In genomic region chr9:21994526-21994995, GRCh38 we compare ENCODE assay signal across 9 cellular contexts. TPM values are rescaled to one million over a fixed set of nuclear protein-coding genes. Genes with fewer than 3 reads are reported as not detected.
A peak's percentile ranks its signal among the peaks of the same experiment; 100 is the strongest.
DNase-seq lines count a peak whose midpoint lies in the region; ATAC-seq and TF ChIP-seq lines count a peak whose summit lies in the region.
"Had no signal": no experiment of that assay in that cellular context is flagged by ENCODE, and none has a peak within 500 bp of the region (broad histone marks: within the 10 kb centered on the region; RNA-seq: fewer than 3 reads in every experiment).

Gene CDKN2B-AS1 (plus strand): TSS chr9:21994791.

- peak within 1 kb of the TSS; percentile 98 for H3K27ac Mint-ChIP-seq in activated CD4-positive, alpha-beta memory T cell treated with anti-CD3 and anti-CD28 coated beads, Interleukin-2, amount 10 ng/mL, durations not matched to agents 7 days and 5 days
- H3K27ac Mint-ChIP-seq in natural killer cell, result peak within 1 kb of the TSS; percentile 91 to 95

- POLR2A ChIA-PET in BJ (lab: Charles Lee), result interaction anchor here (0.6 kb wide), 1 partner anchor 438 kb away, joined by 4 read pairs; no protein-coding TSS in a partner anchor
- POLR2A ChIA-PET in activated CD4-positive, alpha-beta memory T cell treated with anti-CD3 and anti-CD28 coated beads, Interleukin-2, amount 10 ng/mL, durations not matched to agents 7 days and 5 days (lab: Charles Lee), result interaction anchor here (0.6 to 4.0 kb wide), 30 partner anchors 8 to 191 kb away, joined by 3 to 29 read pairs (median 4); partner anchors contain the start of gene CDKN2B

- DNase-seq in BJ (ENCODE audit: low read depth), result no peak
- peak; percentile 89 for DNase-seq in NCI-H2171 treated with DMSO at 0.1 percent for 48 hours (lab: John Stamatoyannopoulos, UW)
- DNase-seq in activated CD4-positive, alpha-beta memory T cell treated with anti-CD3 and anti-CD28 coated beads, Interleukin-2, amount 10 ng/mL, durations not matched to agents 7 days and 5 days, result peak; percentile 66
- DNase-seq in fibroblast of gingiva (ENCODE audit: low read depth), result peak; percentile 74
- peak; percentile 43 for DNase-seq in natural killer cell
- DNase-seq in cerebellar nuclear complex (lab: John Stamatoyannopoulos, UW), result no peak

- intact Hi-C loops in natural killer cell (cut with micrococcal nuclease), result no loop called here

- peaks cover 15% of the 10 kb centered on the region for H3K36me3 Mint-ChIP-seq in activated CD4-positive, alpha-beta memory T cell treated with anti-CD3 and anti-CD28 coated beads, Interleukin-2, amount 10 ng/mL, durations not matched to agents 7 days and 5 days (ENCODE audit: low read depth)
- H3K36me3 Mint-ChIP-seq in natural killer cell, result no peaks in the 10 kb centered on the region

- H3K4me3 ChIP-seq in BJ (ENCODE audit: low read depth, low read length), result peak within 1 kb of the TSS; percentile 86

- peak within 1 kb of the TSS; percentile 96 for H3K4me3 Mint-ChIP-seq in activated CD4-positive, alpha-beta memory T cell treated with anti-CD3 and anti-CD28 coated beads, Interleukin-2, amount 10 ng/mL, durations not matched to agents 7 days and 5 days
- H3K4me3 Mint-ChIP-seq in natural killer cell, result peak within 1 kb of the TSS; percentile 100

- H3K4me1 Mint-ChIP-seq in activated CD4-positive, alpha-beta memory T cell treated with anti-CD3 and anti-CD28 coated beads, Interleukin-2, amount 10 ng/mL, durations not matched to agents 7 days and 5 days, result peaks cover 36% of the 10 kb centered on the region
- peaks cover 21 to 40% of the 10 kb centered on the region in 2 donors for H3K4me1 Mint-ChIP-seq in natural killer cell

- TF ChIP-seq CTCF in BJ (IDR thresholded peaks at IDR 0.05; ENCODE audit: insufficient read depth, low read depth, low read length) (no peak), natural killer cell (IDR thresholded peaks at IDR 0.05) (no peak)

- peaks cover 12% of the 10 kb centered on the region for H3K27me3 Mint-ChIP-seq in activated CD4-positive, alpha-beta memory T cell treated with anti-CD3 and anti-CD28 coated beads, Interleukin-2, amount 10 ng/mL, durations not matched to agents 7 days and 5 days
- peaks cover 7 to 15% of the 10 kb centered on the region in 2 donors for H3K27me3 Mint-ChIP-seq in natural killer cell (ENCODE audit: low read depth in 2 of 2)

- H3K36me3 ChIP-seq in BJ (ENCODE audit: control insufficient read depth, insufficient read depth, low read length), result no peaks in the 10 kb centered on the region

- H3K9me3 Mint-ChIP-seq in activated CD4-positive, alpha-beta memory T cell treated with anti-CD3 and anti-CD28 coated beads, Interleukin-2, amount 10 ng/mL, durations not matched to agents 7 days and 5 days, result no peaks in the 10 kb centered on the region
- no peaks in the 10 kb centered on the region for H3K9me3 Mint-ChIP-seq in natural killer cell

- H3K27me3 ChIP-seq in BJ (ENCODE audit: control insufficient read depth, insufficient read depth, low read length), result no peaks in the 10 kb centered on the region

- CTCF ChIA-PET in BJ (lab: Yijun Ruan, JAX), result interaction anchor here (0.6 to 5.8 kb wide), 12 partner anchors 13 to 249 kb away, joined by 3 to 40 read pairs (median 4); partner anchors contain the start of gene CDKN2B
- CTCF ChIA-PET in activated CD4-positive, alpha-beta memory T cell treated with anti-CD3 and anti-CD28 coated beads, Interleukin-2, amount 10 ng/mL, durations not matched to agents 7 days and 5 days (lab: Charles Lee), result interaction anchor here (0.8 to 8.3 kb wide), 12 partner anchors 8 to 193 kb away, joined by 3 to 72 read pairs (median 4); partner anchors contain the start of gene CDKN2B

- ATAC-seq in GM18870 (IDR thresholded peaks at IDR 0.05; ENCODE audit: unreplicated experiment) (peak; percentile 31), HG03066 (IDR thresholded peaks at IDR 0.05; ENCODE audit: low read depth, unreplicated experiment) (peak; percentile 32), natural killer cell (peak; percentile 39 to 59 (median 44))

RNA-seq across cellular contexts. Expression of gene CDKN2B-AS1, which starts in this region (rescaled TPM):
- polyA plus RNA-seq in BJ (2011; rRNA removed), result 0.59 and 1.1 TPM in 2 replicates
- 1.2 and 2.1 TPM in 2 replicates for polyA minus RNA-seq in BJ (2011; rRNA and poly(A)+ RNA removed)
- total RNA-seq in activated CD4-positive, alpha-beta memory T cell treated with anti-CD3 and anti-CD28 coated beads, Interleukin-2, amount 10 ng/mL, durations not matched to agents 7 days and 5 days, result 1 to 10 TPM; 2.6 TPM
- total RNA-seq in natural killer cell, result 1 to 10 TPM; 2.6 to 4.3 (median 3.1) TPM
- total RNA-seq: NCI-H460 had no signal

Comparison
In these comparisons a context has a peak if more than half of its experiments do, and no peak if none do; other contexts are left out.
1. DNase-seq: peak in NCI-H2171 treated with DMSO at 0.1 percent for 48 hours (single experiment), activated CD4-positive, alpha-beta memory T cell treated with anti-CD3 and anti-CD28 coated beads, Interleukin-2, amount 10 ng/mL, durations not matched to agents 7 days and 5 days (single experiment), fibroblast of gingiva (single experiment) and natural killer cell (single experiment); none in BJ (single experiment) and cerebellar nuclear complex (0 of 2).
2. Peak in every context shown above with its lines, with median percentiles within 50 percentile points of each other: ATAC-seq.